In the genomic region with DNA sequence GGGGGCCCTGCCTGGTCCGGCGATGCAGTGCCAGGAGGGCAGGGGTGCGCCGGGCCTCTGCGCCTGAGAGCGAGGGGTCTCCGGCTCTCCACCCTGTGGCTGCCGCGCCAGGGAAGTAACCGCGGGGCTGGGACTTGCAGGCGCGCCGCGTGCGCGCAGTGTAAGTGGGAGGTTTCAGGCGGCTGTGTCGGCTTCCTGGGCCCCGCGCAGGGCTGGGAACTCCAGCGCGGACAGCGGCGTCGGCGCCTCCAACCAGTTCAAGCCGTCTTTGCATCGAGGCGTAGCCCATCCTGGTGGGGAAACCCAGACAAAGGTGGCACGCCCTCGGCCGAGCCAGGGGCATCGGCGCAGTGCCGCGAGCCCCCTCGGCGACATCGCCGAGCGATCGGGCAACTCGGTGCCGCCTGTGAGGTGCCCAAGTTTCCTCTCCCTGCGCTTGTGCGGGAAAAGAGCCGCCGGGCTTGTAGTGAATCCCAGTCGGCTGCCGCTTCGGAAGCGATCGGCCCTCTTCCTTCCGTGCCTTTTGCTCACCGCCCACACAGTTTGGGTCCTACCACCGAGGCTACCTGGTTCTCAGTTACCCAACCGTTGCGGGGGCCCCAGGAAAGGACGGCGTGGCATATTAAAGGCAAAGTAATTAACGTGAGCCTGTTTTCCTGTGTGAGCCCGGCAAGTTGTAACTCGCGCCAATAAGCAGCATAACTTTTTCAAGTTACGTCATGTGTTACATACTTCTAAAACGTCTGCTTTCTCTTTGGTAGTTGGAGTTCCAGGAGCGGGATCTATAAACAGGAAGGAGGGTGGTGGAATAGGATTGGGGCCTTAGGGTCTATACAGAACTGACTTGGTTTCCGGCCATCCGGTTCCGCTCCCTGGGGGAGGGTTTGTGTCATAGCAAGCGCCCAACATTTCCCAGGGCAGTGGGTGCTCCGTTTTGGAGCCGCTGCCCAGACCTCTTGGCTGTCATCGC, we compare ENCODE assay signal across 8 cellular contexts. TPM values are rescaled to one million over a fixed set of nuclear protein-coding genes. Genes with fewer than 3 reads are reported as not detected.
A peak's percentile ranks its signal among the peaks of the same experiment; 100 is the strongest.
DNase-seq lines count a peak whose midpoint lies in the region; ATAC-seq, FAIRE-seq and TF ChIP-seq lines count a peak whose summit lies in the region.

No MANE protein-coding gene starts in this region.

- peak; percentile 34 for TF ChIP-seq POLR2A in GM10847 (IDR thresholded peaks at IDR 0.05; ENCODE audit: extremely low read depth, insufficient read length)

- peak; percentile 54 for ATAC-seq in HG02588 (IDR thresholded peaks at IDR 0.05; ENCODE audit: unreplicated experiment)

- FAIRE-seq in bronchial epithelial cell (lab: Jason Lieb, UNC), result no peak

- H3K36me3 ChIP-seq in bronchial epithelial cell (ENCODE audit: control insufficient read depth, insufficient read depth, low read length), result no peaks in the 10 kb centered on the region

- H3K4me3 ChIP-seq in WI38 (ENCODE audit: low read depth, low read length) (peak overlapping the region; percentile 93), bronchial epithelial cell (ENCODE audit: low read depth, low read length) (peak overlapping the region; percentile 94)

- peak; percentile 18; the same call in 1 of the 2 replicates for TF ChIP-seq CTCF in WI38 (IDR thresholded peaks at IDR 0.05; ENCODE audit: low read depth, low read length)
- TF ChIP-seq CTCF in bronchial epithelial cell (IDR thresholded peaks at IDR 0.05; ENCODE audit: insufficient read depth, low read length, severe bottlenecking), result peak; percentile 18

- peak; percentile 36 for DNase-seq in NCI-H1105 (lab: John Stamatoyannopoulos, UW)
- DNase-seq in bronchial epithelial cell (ENCODE audit: low read depth), result peak; percentile 93
- DNase-seq in islet precursor cell, result peak; percentile 83
- DNase-seq in stimulated activated CD4-positive, alpha-beta T cell treated with anti-CD3 and anti-CD28 coated beads, Interleukin-12 subunit alpha, Interleukin-12 subunit beta, amount 100 ng/mL, for 24 hours (ENCODE audit: low read depth in 2 of 2), result peak; percentile 43 to 61
- no peak for DNase-seq in GOT3 (lab: John Stamatoyannopoulos, UW)

- H3K27me3 ChIP-seq in bronchial epithelial cell (ENCODE audit: control insufficient read depth, insufficient read depth, low read length), result no peaks in the 10 kb centered on the region

RNA-seq across cellular contexts. Expression of a gene that starts 1.2 kb away (rescaled TPM):
- 3.4 and 4.7 TPM in 2 replicates for total RNA-seq in bronchial epithelial cell
